In the genomic region with DNA sequence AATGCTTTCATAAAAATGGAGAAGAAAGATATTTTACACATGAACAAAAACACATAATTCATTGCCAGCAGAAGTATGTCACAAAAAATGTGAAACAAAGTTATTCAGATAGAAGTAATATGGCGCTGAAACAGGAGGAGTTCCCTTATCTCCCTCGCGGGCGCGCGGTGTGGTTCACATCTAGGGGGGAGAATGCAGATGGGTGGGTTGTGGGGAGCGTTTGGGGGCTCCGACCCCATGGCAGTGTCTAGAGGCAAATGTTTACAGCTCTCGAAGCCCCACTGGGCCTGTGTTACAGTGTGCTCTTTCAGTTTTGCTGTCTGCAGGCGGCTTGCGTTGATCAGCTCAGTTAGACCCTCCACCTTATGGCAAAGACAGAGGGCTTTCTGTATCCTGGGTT, we compare ENCODE assay signal across 24 cellular contexts. TPM values are rescaled to one million over a fixed set of nuclear protein-coding genes. Genes with fewer than 3 reads are reported as not detected.
DNase-seq lines count a peak whose midpoint lies in the region; ATAC-seq, FAIRE-seq and TF ChIP-seq lines count a peak whose summit lies in the region.
"Had no signal": no experiment of that assay in that cellular context is flagged by ENCODE, and none has a peak within 500 bp of the region (broad histone marks: within the 10 kb centered on the region; RNA-seq: fewer than 3 reads in every experiment).

No MANE protein-coding gene starts in this region.

- no peaks in the 10 kb centered on the region for H3K9me3 Mint-ChIP-seq in stimulated activated memory B cell treated with anti-CD40 and anti-IgM and Interleukin-4, amounts not matched to agents 10 μg/mL and 1 μg/mL and 100 μg/mL, for 72 hours
- H3K9me3 Mint-ChIP-seq: CD4-positive, alpha-beta T cell; CD8-positive, alpha-beta T cell had no signal

- TF ChIP-seq RAD21 in K562 (CRISPR knock-in tag; conservative IDR thresholded peaks at IDR 0.05 in 1 of 2, IDR thresholded peaks at IDR 0.05 in 1 of 2), result no peak

- no peaks in the 10 kb centered on the region for H3K27me3 Mint-ChIP-seq in stimulated activated memory B cell treated with anti-CD40 and anti-IgM and Interleukin-4, amounts not matched to agents 10 μg/mL and 1 μg/mL and 100 μg/mL, for 72 hours
- H3K27me3 Mint-ChIP-seq: CD4-positive, alpha-beta T cell had no signal

- no peaks in the 10 kb centered on the region for H4K20me1 ChIP-seq in K562 (replicated peaks; ENCODE audit: control insufficient read depth, insufficient read depth, low read length)
- H4K20me1 ChIP-seq: BLaER1 treated with 17β-estradiol and CSF1 and Interleukin-3, amounts not matched to agents 10 nM and 100 nM had no signal

- in situ Hi-C loops in K562 (cut with MboI), result no loop called here

- TF ChIP-seq CTCF in right atrium auricular region (IDR thresholded peaks at IDR 0.05) (no peak), K562 (IDR thresholded peaks at IDR 0.05 in 2 of 3, conservative IDR thresholded peaks at IDR 0.05 in 1 of 3; ENCODE audit: insufficient read depth in 2 of 3, low read depth in 1 of 3, low read length in 3 of 3) (no peak), GM20000 (IDR thresholded peaks at IDR 0.05; ENCODE audit: extremely low read depth, missing control alignments) (no peak), BE2C (IDR thresholded peaks at IDR 0.05; ENCODE audit: low read depth, low read length) (no peak)

- no TSS peak for BruUV-seq in K562 (replicated peaks; lab: Mats Ljungman, UMichigan)

- H3K4me3 Mint-ChIP-seq in stimulated activated memory B cell treated with anti-CD40 and anti-IgM and Interleukin-4, amounts not matched to agents 10 μg/mL and 1 μg/mL and 100 μg/mL, for 72 hours, result no peak overlapping the region
- H3K4me3 Mint-ChIP-seq: CD4-positive, alpha-beta T cell; CD8-positive, alpha-beta T cell had no signal

- H3K9me3 ChIP-seq in right atrium auricular region (peaks cover 0 to under 1% of the 10 kb centered on the region in 2 donors), K562 (replicated peaks; ENCODE audit: control insufficient read depth, insufficient read depth, low read depth, low read length) (no peaks in the 10 kb centered on the region), BE2C (no peaks in the 10 kb centered on the region)
- H3K9me3 ChIP-seq: Caco-2 had no signal

- POLR2A ChIA-PET in K562 (lab: Yijun Ruan, JAX), result no interaction called here

- H2AFZ ChIP-seq in K562 (ENCODE audit: low read depth, low read length), result no peak overlapping the region

- no peak overlapping the region for H3K27ac ChIP-seq in right atrium auricular region
- H3K27ac ChIP-seq in K562 (ENCODE audit: extremely low read depth, low read depth, low read length), result no peak overlapping the region
- H3K27ac ChIP-seq: BLaER1 treated with 17β-estradiol and CSF1 and Interleukin-3, amounts not matched to agents 10 nM and 100 nM; C4-2B had no signal

- FAIRE-seq in K562 (lab: Jason Lieb, UNC), result no peak
- FAIRE-seq: A204.1, D721Med, G401.6, GM12891, GM19239 had no signal

- no peaks in the 10 kb centered on the region for H3K9me1 ChIP-seq in K562 (ENCODE audit: control insufficient read depth, insufficient read depth, low read length)

- no peak overlapping the region for H3K4me3 ChIP-seq in right atrium auricular region
- no peak overlapping the region for H3K4me3 ChIP-seq in K562
- no peak overlapping the region for H3K4me3 ChIP-seq in BE2C (ENCODE audit: low read depth, low read length)
- H3K4me3 ChIP-seq: BLaER1 treated with 17β-estradiol and CSF1 and Interleukin-3, amounts not matched to agents 10 nM and 100 nM had no signal

- H3K9ac ChIP-seq in K562 (ENCODE audit: insufficient read depth in 1 of 2, low read depth in 2 of 2, low read length in 2 of 2), result no peak overlapping the region
- H3K9ac ChIP-seq: BLaER1 treated with 17β-estradiol and CSF1 and Interleukin-3, amounts not matched to agents 10 nM and 100 nM had no signal

- DNase-seq in Right ventricle myocardium inferior (ENCODE audit: missing footprints) (peak; percentile 49), right atrium auricular region (ENCODE audit: low spot score) (no peak), UCSD-AML1 (lab: John Stamatoyannopoulos, UW; ENCODE audit: unreplicated experiment) (peak; percentile 7), K562 (ENCODE audit: extremely low read depth in 1 of 4, low spot score in 3 of 4) (no peak), GM20000 (ENCODE audit: low spot score) (no peak), BE2C (no peak)
- DNase-seq: 8988T; ACHN; Caco-2; Calu3; CD4-positive, alpha-beta T cell; CD8-positive, alpha-beta T cell; DMS79 treated with DMSO at 0.1 percent for 48 hours; GF-D8 had no signal

- no peaks in the 10 kb centered on the region for H3K36me3 Mint-ChIP-seq in stimulated activated memory B cell treated with anti-CD40 and anti-IgM and Interleukin-4, amounts not matched to agents 10 μg/mL and 1 μg/mL and 100 μg/mL, for 72 hours
- H3K36me3 Mint-ChIP-seq: CD8-positive, alpha-beta T cell had no signal

- no peak for TF ChIP-seq POLR2A in K562 (conservative IDR thresholded peaks at IDR 0.05)

- no peaks in the 10 kb centered on the region for H3K4me1 Mint-ChIP-seq in stimulated activated memory B cell treated with anti-CD40 and anti-IgM and Interleukin-4, amounts not matched to agents 10 μg/mL and 1 μg/mL and 100 μg/mL, for 72 hours

- CTCF ChIA-PET in K562 (lab: Yijun Ruan, JAX; ENCODE audit: low intra/inter-chr PET ratio), result no interaction called here

- no peak overlapping the region for H3K27ac Mint-ChIP-seq in stimulated activated memory B cell treated with anti-CD40 and anti-IgM and Interleukin-4, amounts not matched to agents 10 μg/mL and 1 μg/mL and 100 μg/mL, for 72 hours
- H3K27ac Mint-ChIP-seq: CD4-positive, alpha-beta T cell; CD8-positive, alpha-beta T cell had no signal

- H3K27me3 ChIP-seq in right atrium auricular region, result no peaks in the 10 kb centered on the region
- H3K27me3 ChIP-seq in K562 (ENCODE audit: control insufficient read depth in 2 of 2, insufficient read depth in 2 of 2, low read length in 2 of 2), result no peaks in the 10 kb centered on the region
- H3K27me3 ChIP-seq in BE2C, result no peaks in the 10 kb centered on the region
- H3K27me3 ChIP-seq: BLaER1 treated with 17β-estradiol and CSF1 and Interleukin-3, amounts not matched to agents 10 nM and 100 nM had no signal

- no peaks in the 10 kb centered on the region for H3K79me2 ChIP-seq in K562 (ENCODE audit: control insufficient read depth, insufficient read depth, low read length)

- TF ChIP-seq EP300 in K562 (IDR thresholded peaks at IDR 0.05; ENCODE audit: low read length), result no peak

- H3K36me3 ChIP-seq in right atrium auricular region (no peaks in the 10 kb centered on the region), K562 (ENCODE audit: control insufficient read depth, insufficient read depth, low read length) (no peaks in the 10 kb centered on the region), BE2C (no peaks in the 10 kb centered on the region)
- H3K36me3 ChIP-seq: BLaER1 treated with 17β-estradiol and CSF1 and Interleukin-3, amounts not matched to agents 10 nM and 100 nM had no signal

- 87% methylated on average over 8 of the region's 11 CpGs for WGBS in K562 (ENCODE audit: insufficient coverage, low coverage, missing lambda C conversion rate)

- no peaks in the 10 kb centered on the region for H3K4me1 ChIP-seq in right atrium auricular region
- H3K4me1 ChIP-seq in K562 (replicated peaks in 1 of 2; ENCODE audit: control insufficient read depth in 2 of 2, insufficient read depth in 2 of 2, low read length in 2 of 2), result no peaks in the 10 kb centered on the region
- no peaks in the 10 kb centered on the region for H3K4me1 ChIP-seq in BE2C
- H3K4me1 ChIP-seq: BLaER1 treated with 17β-estradiol and CSF1 and Interleukin-3, amounts not matched to agents 10 nM and 100 nM; Caco-2 had no signal

- ATAC-seq in Right ventricle myocardium inferior (no peak), K562 (no peak)
- ATAC-seq in stimulated activated memory B cell treated with anti-CD40 and anti-IgM and Interleukin-4, amounts not matched to agents 10 μg/mL and 1 μg/mL and 100 μg/mL, for 72 hours, result peak; percentile 60
- ATAC-seq: CD8-positive, alpha-beta T cell had no signal

- H3K4me2 ChIP-seq in K562 (ENCODE audit: insufficient read depth, low read length), result no peak overlapping the region
- H3K4me2 ChIP-seq: BLaER1 treated with 17β-estradiol and CSF1 and Interleukin-3, amounts not matched to agents 10 nM and 100 nM had no signal

- intact Hi-C loops in Right ventricle myocardium inferior (cut with DNase I), result loop anchor here (10.0 kb wide), 1 partner anchor 933 kb away; no protein-coding TSS in a partner anchor
- intact Hi-C loops in K562 (cut with micrococcal nuclease), result no loop called here

RNA-seq across cellular contexts. Expression of gene HTR1F, which starts 31.2 kb away (rescaled TPM):
- total RNA-seq in Right ventricle myocardium inferior (0.16 TPM), right atrium auricular region (under 1 TPM; 0.26 to 0.43 TPM), K562 (2014; rRNA removed) (3.1 and 4.1 TPM in 2 replicates), K562 (2014; rRNA removed; fragmentation: Illumina TruSeq; extraction: Trizol) (6.1 and 7.0 TPM in 2 replicates), K562 (2015; rRNA removed; fragmentation: Illumina TruSeq; extraction: Trizol) (6.0 and 7.0 TPM in 2 replicates), K562 (2021) (4.6 and 5.5 TPM in 2 replicates)
- 3.6 and 6.8 TPM in 2 replicates for total RNA-seq in K562 (2011; cell fraction: chromatin; rRNA removed; ENCODE audit: low replicate concordance)
- total RNA-seq in K562 (2011; cell fraction: nucleolus; rRNA removed), result 2.0 and 2.4 TPM in 2 replicates
- 2.9 and 7.8 TPM in 2 replicates for total RNA-seq in K562 (2011; cell fraction: nucleoplasm; rRNA removed)
- polyA plus RNA-seq in K562 (2011; rRNA removed) (1.7 and 1.9 TPM in 2 replicates), K562 (2014; fragmentation: Illumina TruSeq; extraction: Trizol) (4.5 and 5.2 TPM in 2 replicates), K562 (2014; fragmentation: Nextera tagmentation; extraction: Ambion mirVana) (1 to 10 TPM; 1.7 to 3.1 TPM), K562 (2014; rRNA removed) (2.5 and 2.9 TPM in 2 replicates)
- polyA plus RNA-seq in K562 (2011; cell fraction: cytosol; rRNA removed), result 0.95 and 1.0 TPM in 2 replicates
- polyA plus RNA-seq in K562 (2011; cell fraction: nucleus; rRNA removed), result 3.7 and 3.8 TPM in 2 replicates
- polyA plus RNA-seq in K562 (2012), result 2.8 TPM in 2 replicates
- polyA minus RNA-seq in K562 (2011; rRNA and poly(A)+ RNA removed), result 2.0 and 2.6 TPM in 2 replicates
- 1.4 and 1.8 TPM in 2 replicates for polyA minus RNA-seq in K562 (2011; cell fraction: cytosol; rRNA and poly(A)+ RNA removed)
- 2.2 and 4.3 TPM in 2 replicates for polyA minus RNA-seq in K562 (2011; cell fraction: nucleus; rRNA and poly(A)+ RNA removed)
- not detected for polyA plus RNA-seq in BE2C (2012; ENCODE audit: insufficient read depth, insufficient read length, low read depth)
- total RNA-seq: Caco-2; CD4-positive, alpha-beta T cell; CD8-positive, alpha-beta T cell had no signal
- polyA plus RNA-seq: AG04450, BJ had no signal

Comparison
In these comparisons a context has a peak if more than half of its experiments do, and no peak if none do; other contexts are left out.
1. DNase-seq: peak in Right ventricle myocardium inferior (single experiment) and UCSD-AML1 (single experiment); none in right atrium auricular region (single experiment), K562 (0 of 4), GM20000 (single experiment) and BE2C (single experiment).